Comparison of ENCODE assay signal across 9 cellular contexts in genomic region chr7:139853576-139854511, GRCh38. TPM values are rescaled to one million over a fixed set of nuclear protein-coding genes. Genes with fewer than 3 reads are reported as not detected.
A peak's percentile ranks its signal among the peaks of the same experiment; 100 is the strongest.
DNase-seq lines count a peak whose midpoint lies in the region; TF ChIP-seq lines count a peak whose summit lies in the region.
"Had no signal": no experiment of that assay in that cellular context is flagged by ENCODE, and none has a peak within 500 bp of the region (broad histone marks: within the 10 kb centered on the region; RNA-seq: fewer than 3 reads in every experiment).

No MANE protein-coding gene starts in this region.

- H3K4me2 ChIP-seq in MM.1S (ENCODE audit: low read depth, low read length) = no peak overlapping the region

- no peak overlapping the region for H3K27ac Mint-ChIP-seq in mesothelial cell of epicardium

- no peak overlapping the region for H3K4me3 Mint-ChIP-seq in mesothelial cell of epicardium

- H3K27me3 ChIP-seq in esophagus muscularis mucosa (no peaks in the 10 kb centered on the region), prostate gland (replicated peaks; ENCODE audit: insufficient read depth) (no peaks in the 10 kb centered on the region), MM.1S (replicated peaks; ENCODE audit: insufficient read depth, low read length) (no peaks in the 10 kb centered on the region)

- H3K9me2 ChIP-seq in MM.1S (replicated peaks; ENCODE audit: insufficient read depth, low read length) = no peaks in the 10 kb centered on the region

- intact Hi-C loops in esophagus muscularis mucosa (cut with DNase I) = no loop called here
- intact Hi-C loops in prostate gland (cut with DNase I) = loop anchor here (5.0 kb wide), 2 partner anchors 63 to 77 kb away; partner anchors contain the start of gene HIPK2

- no peak overlapping the region for H3K9ac ChIP-seq in MM.1S (ENCODE audit: low read length)

- no peaks in the 10 kb centered on the region for H3K36me3 ChIP-seq in esophagus muscularis mucosa
- H3K36me3 ChIP-seq in prostate gland = no peaks in the 10 kb centered on the region
- no peaks in the 10 kb centered on the region for H3K36me3 ChIP-seq in MM.1S (replicated peaks; ENCODE audit: insufficient read depth, low read length)

- 56% methylated on average over 9 of the region's 9 CpGs for WGBS in esophagus muscularis mucosa
- WGBS in prostate gland = 59% methylated on average over 9 of the region's 9 CpGs

- DNase-seq in CD1c-positive myeloid dendritic cell (ENCODE audit: extremely low spot score) = peak; percentile 80
- peak; percentile 56 for DNase-seq in NOMO-1 treated with dmso at 0.1 percent for 144 hours (lab: John Stamatoyannopoulos, UW; ENCODE audit: unreplicated experiment)
- DNase-seq in esophagus muscularis mucosa (ENCODE audit: extremely low spot score) = peak; percentile 86
- DNase-seq in prostate gland (ENCODE audit: low spot score) = peak; percentile 18
- DNase-seq in NCI-H510A treated with DMSO at 0.1 percent for 48 hours (lab: John Stamatoyannopoulos, UW) = no peak
- DNase-seq in MM.1S = no peak
- DNase-seq in mesothelial cell of epicardium (ENCODE audit: low spot score in 2 of 2, unreplicated experiment in 2 of 2) = no peak
- no peak for DNase-seq in NCI-H2029 treated with DMSO at 0.1 percent for 48 hours (lab: John Stamatoyannopoulos, UW)
- DNase-seq: NCI-H1092 treated with DMSO at 0.1 percent for 48 hours had no signal

- H3K27ac ChIP-seq in esophagus muscularis mucosa (replicated peaks in 1 of 4) (peak overlapping the region; percentile 48 to 63 (median 56)), prostate gland (peak overlapping the region; percentile 70 to 84), MM.1S (ENCODE audit: low read length) (no peak overlapping the region)

- peak; percentile 87 for TF ChIP-seq EP300 in esophagus muscularis mucosa (IDR thresholded peaks at IDR 0.05)

- no peak overlapping the region for H3K4me3 ChIP-seq in esophagus muscularis mucosa
- H3K4me3 ChIP-seq in prostate gland = no peak overlapping the region
- H3K4me3 ChIP-seq in MM.1S (ENCODE audit: low read length) = no peak overlapping the region

- peaks cover 5 to 36% (median 18%) of the 10 kb centered on the region in 4 donors for H3K4me1 ChIP-seq in esophagus muscularis mucosa
- H3K4me1 ChIP-seq in prostate gland (replicated peaks) = no peaks in the 10 kb centered on the region
- peaks cover 24% of the 10 kb centered on the region for H3K4me1 ChIP-seq in MM.1S (ENCODE audit: low read length)

- H4K20me1 ChIP-seq in MM.1S (ENCODE audit: insufficient read depth, low read length) = no peaks in the 10 kb centered on the region

- peaks cover 1% of the 10 kb centered on the region for H3K27me3 Mint-ChIP-seq in mesothelial cell of epicardium (ENCODE audit: low read depth)

- no peak for TF ChIP-seq CTCF in esophagus muscularis mucosa (IDR thresholded peaks at IDR 0.05)
- TF ChIP-seq CTCF in prostate gland (IDR thresholded peaks at IDR 0.05) = peak in 1 of 4 experiments; percentile 11
- no peak for TF ChIP-seq CTCF in MM.1S (IDR thresholded peaks at IDR 0.05; ENCODE audit: low read length)
- no peak for TF ChIP-seq CTCF in mesothelial cell of epicardium (IDR thresholded peaks at IDR 0.05; ENCODE audit: unreplicated experiment)

- peaks cover 11% of the 10 kb centered on the region for H3F3A ChIP-seq in MM.1S (ENCODE audit: insufficient read depth, low read length)

- TF ChIP-seq POLR2A in esophagus muscularis mucosa (IDR thresholded peaks at IDR 0.05; ENCODE audit: low read depth) = no peak
- no peak for TF ChIP-seq POLR2A in prostate gland (IDR thresholded peaks at IDR 0.05)

- H3K4me1 Mint-ChIP-seq in mesothelial cell of epicardium = no peaks in the 10 kb centered on the region

- no peaks in the 10 kb centered on the region for H3K36me3 Mint-ChIP-seq in mesothelial cell of epicardium

- H2AFZ ChIP-seq in MM.1S (ENCODE audit: low read length) = no peak overlapping the region

- H3K9me3 ChIP-seq in esophagus muscularis mucosa = no peaks in the 10 kb centered on the region
- H3K9me3 ChIP-seq in prostate gland = no peaks in the 10 kb centered on the region
- H3K9me3 ChIP-seq in MM.1S (replicated peaks; ENCODE audit: insufficient read depth, low read length) = no peaks in the 10 kb centered on the region

- H3K9me3 Mint-ChIP-seq in mesothelial cell of epicardium = no peaks in the 10 kb centered on the region

- H3K79me2 ChIP-seq in MM.1S (ENCODE audit: low read length) = no peaks in the 10 kb centered on the region

RNA-seq across cellular contexts. Expression of gene TBXAS1, which starts 24.8 kb away (rescaled TPM):
- total RNA-seq in esophagus muscularis mucosa = 10 to 100 TPM in 3 of 4 donors, 1 to 10 TPM in 1; 9.8 to 31.3 (median 13.5) TPM
- total RNA-seq in prostate gland = 10 to 100 TPM; 19.3 to 44.1 TPM
- 3.1 to 4.7 TPM (median 3.9 TPM) in 3 replicates for total RNA-seq in mesothelial cell of epicardium

Comparison
In these comparisons a context has a peak if more than half of its experiments do, and no peak if none do; other contexts are left out.
1. DNase-seq: peak in CD1c-positive myeloid dendritic cell (single experiment), NOMO-1 treated with dmso at 0.1 percent for 144 hours (single experiment), esophagus muscularis mucosa (single experiment) and prostate gland (single experiment); none in NCI-H510A treated with DMSO at 0.1 percent for 48 hours (single experiment), MM.1S (single experiment), mesothelial cell of epicardium (0 of 2) and NCI-H2029 treated with DMSO at 0.1 percent for 48 hours (single experiment).